In the genomic region with DNA sequence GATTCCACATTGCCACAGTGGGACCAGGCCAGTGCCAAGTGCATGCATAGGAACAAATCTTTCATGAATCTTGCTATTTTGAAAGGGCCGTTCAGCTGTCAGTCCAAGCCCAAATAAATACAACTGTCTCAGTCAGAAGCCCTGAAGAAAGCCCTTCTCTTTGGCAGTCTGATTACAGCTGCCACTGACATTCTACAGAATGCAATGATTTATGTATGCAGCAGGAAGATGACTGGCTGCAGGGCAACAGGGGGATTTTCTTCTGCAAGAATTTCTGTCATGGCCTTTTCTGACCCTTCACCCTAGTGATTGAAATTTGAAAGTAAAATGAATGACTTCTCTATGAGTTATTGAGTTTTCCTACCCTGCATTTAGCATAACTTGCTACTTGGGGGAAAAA, we compare ENCODE assay signal across 20 cellular contexts.
"Had no signal": no experiment of that assay in that cellular context is flagged by ENCODE, and none has a peak within 500 bp of the region (broad histone marks: within the 10 kb centered on the region; RNA-seq: fewer than 3 reads in every experiment).

No MANE protein-coding gene starts in this region.

- H3K36me3 ChIP-seq: colonic mucosa, gastrocnemius medialis, heart left ventricle, transverse colon, vagina had no signal

- H3K27me3 Mint-ChIP-seq: progenitor cell of endocrine pancreas had no signal

- ATAC-seq: activated CD8-positive, alpha-beta T cell treated with anti-CD3 and anti-CD28 coated beads for 36 hours; activated naive CD4-positive, alpha-beta T cell treated with anti-CD3 and anti-CD28 coated beads, Interleukin-2, amount 50 U/mL, for 72 hours; gastrocnemius medialis; heart left ventricle; left colon; naive thymus-derived CD4-positive, alpha-beta T cell; right cardiac atrium; stimulated activated naive CD8-positive, alpha-beta T cell treated with anti-CD3 and anti-CD28 coated beads, Interleukin-15, Interleukin-2, amounts not matched to agents 100 U/mL and 50 U/mL, for 24 hours; WTC11 had no signal

- H3K27ac Mint-ChIP-seq: activated CD8-positive, alpha-beta T cell treated with anti-CD3 and anti-CD28 coated beads for 36 hours; activated naive CD4-positive, alpha-beta T cell treated with anti-CD3 and anti-CD28 coated beads, Interleukin-2, amount 50 U/mL, for 72 hours; naive thymus-derived CD4-positive, alpha-beta T cell; progenitor cell of endocrine pancreas; WTC11 had no signal

- H3K27ac ChIP-seq: colonic mucosa, gastrocnemius medialis, heart left ventricle, transverse colon, vagina had no signal

- H3K9me3 Mint-ChIP-seq: activated CD8-positive, alpha-beta T cell treated with anti-CD3 and anti-CD28 coated beads for 36 hours; activated naive CD4-positive, alpha-beta T cell treated with anti-CD3 and anti-CD28 coated beads, Interleukin-2, amount 50 U/mL, for 72 hours had no signal

- H3K4me1 Mint-ChIP-seq: naive thymus-derived CD4-positive, alpha-beta T cell had no signal

- H3K4me3 Mint-ChIP-seq: activated CD8-positive, alpha-beta T cell treated with anti-CD3 and anti-CD28 coated beads for 36 hours; naive thymus-derived CD4-positive, alpha-beta T cell; WTC11 had no signal

- H3K27me3 ChIP-seq: colonic mucosa, gastrocnemius medialis, transverse colon, vagina had no signal

- H3K4me3 ChIP-seq: colonic mucosa, gastrocnemius medialis, heart left ventricle, lung, transverse colon, vagina had no signal

- H3K36me3 Mint-ChIP-seq: activated naive CD4-positive, alpha-beta T cell treated with anti-CD3 and anti-CD28 coated beads, Interleukin-2, amount 50 U/mL, for 72 hours; naive thymus-derived CD4-positive, alpha-beta T cell; WTC11 had no signal

- H3K4me1 ChIP-seq: colonic mucosa, gastrocnemius medialis, heart left ventricle, transverse colon, vagina had no signal

- DNase-seq: activated CD4-positive, alpha-beta T cell treated with anti-CD3 and anti-CD28 coated beads for 4 hours; activated CD8-positive, alpha-beta T cell treated with anti-CD3 and anti-CD28 coated beads for 36 hours; activated effector memory CD4-positive, alpha-beta T cell treated with anti-CD3 and anti-CD28 coated beads, Interleukin-2, amount 50 U/mL, for 16 hours; activated T-cell treated with anti-CD3 and anti-CD28 coated beads, Interleukin-2, amount 50 U/mL, for 48 hours; caudate nucleus; colonic mucosa; gastrocnemius medialis; heart left ventricle; left colon; naive thymus-derived CD4-positive, alpha-beta T cell; occipital lobe; right cardiac atrium; small intestine; stimulated activated naive CD8-positive, alpha-beta T cell treated with anti-CD3 and anti-CD28 coated beads, Interleukin-15, Interleukin-2, amounts not matched to agents 100 U/mL and 50 U/mL, for 24 hours; transverse colon had no signal

- H3K9me3 ChIP-seq: colonic mucosa, gastrocnemius medialis, heart left ventricle, transverse colon, vagina had no signal
